1 cellular context compared by ENCODE assay signal in the genomic region with DNA sequence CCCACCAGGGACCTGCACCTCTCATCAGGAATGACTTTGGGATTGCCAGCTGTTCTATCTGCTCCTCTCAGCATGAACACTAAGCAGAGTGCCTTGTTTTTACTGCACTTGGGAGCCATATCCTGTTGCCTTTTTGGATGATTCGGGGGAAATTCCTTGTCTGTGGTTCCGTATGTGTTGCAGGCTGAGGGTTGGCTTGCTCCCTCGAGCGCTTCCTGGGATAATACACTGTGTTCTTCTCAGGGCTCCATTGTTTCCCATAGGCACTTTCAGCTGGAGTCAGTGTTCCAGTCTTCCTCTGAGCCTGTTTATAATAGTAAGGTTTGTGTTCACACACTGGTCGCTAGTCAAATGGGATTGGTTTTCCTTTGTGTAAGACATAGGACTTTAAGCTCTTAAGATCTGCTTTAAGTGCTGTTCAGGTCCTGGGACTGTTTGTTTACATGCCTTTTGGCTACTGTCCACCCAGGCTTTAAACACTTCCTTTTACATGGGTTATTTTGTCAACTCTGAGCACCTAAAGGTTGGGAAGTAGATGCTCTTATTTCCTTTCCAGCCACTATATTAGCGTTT.
TF ChIP-seq lines count a peak whose summit lies in the region.

No MANE protein-coding gene starts in this region.

TF ChIP-seq in H1, 55 proteins besides CTCF, POLR2A, EP300 and RAD21:
- TF ChIP-seq KDM1A (IDR thresholded peaks at IDR 0.05; ENCODE audit: borderline replicate concordance, low read length) (no peak), SRF (IDR thresholded peaks at IDR 0.05; ENCODE audit: low read depth, low read length) (no peak), SIN3A (conservative IDR thresholded peaks at IDR 0.05 in 1 of 2, IDR thresholded peaks at IDR 0.05 in 1 of 2; ENCODE audit: low read depth in 1 of 2, low read length in 2 of 2) (no peak), TCF12 (IDR thresholded peaks at IDR 0.05; ENCODE audit: low read depth, low read length) (no peak), SP4 (IDR thresholded peaks at IDR 0.05; ENCODE audit: low read length) (no peak), CBX8 (IDR thresholded peaks at IDR 0.05; ENCODE audit: borderline replicate concordance, low read depth, low read length) (no peak)
- TF ChIP-seq, protein P1, sequence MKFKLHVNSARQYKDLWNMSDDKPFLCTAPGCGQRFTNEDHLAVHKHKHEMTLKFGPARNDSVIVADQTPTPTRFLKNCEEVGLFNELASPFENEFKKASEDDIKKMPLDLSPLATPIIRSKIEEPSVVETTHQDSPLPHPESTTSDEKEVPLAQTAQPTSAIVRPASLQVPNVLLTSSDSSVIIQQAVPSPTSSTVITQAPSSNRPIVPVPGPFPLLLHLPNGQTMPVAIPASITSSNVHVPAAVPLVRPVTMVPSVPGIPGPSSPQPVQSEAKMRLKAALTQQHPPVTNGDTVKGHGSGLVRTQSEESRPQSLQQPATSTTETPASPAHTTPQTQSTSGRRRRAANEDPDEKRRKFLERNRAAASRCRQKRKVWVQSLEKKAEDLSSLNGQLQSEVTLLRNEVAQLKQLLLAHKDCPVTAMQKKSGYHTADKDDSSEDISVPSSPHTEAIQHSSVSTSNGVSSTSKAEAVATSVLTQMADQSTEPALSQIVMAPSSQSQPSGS (IDR thresholded peaks at IDR 0.05; ENCODE audit: low read length), result no peak
